Comparison of ENCODE assay signal across 14 cellular contexts in the genomic region with DNA sequence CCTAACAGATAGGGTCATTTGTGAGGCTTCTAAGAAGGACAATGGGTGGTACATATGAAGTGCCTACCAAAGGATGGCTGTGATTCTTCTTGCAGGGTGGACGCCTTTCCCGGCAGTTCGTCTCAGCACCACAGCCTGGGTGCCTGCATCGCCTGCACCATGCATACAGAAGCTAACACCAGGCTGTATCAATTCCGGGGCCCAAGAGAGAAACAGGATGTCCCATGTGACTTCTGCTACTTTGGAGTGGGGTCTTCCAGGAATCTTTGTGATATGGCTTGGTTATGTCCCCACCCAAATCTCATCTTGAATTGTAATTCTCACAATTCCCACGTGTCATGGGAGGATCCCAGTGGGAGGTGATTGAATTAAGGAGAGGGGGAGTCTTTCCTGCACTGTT.
DNase-seq lines count a peak whose midpoint lies in the region; ATAC-seq, FAIRE-seq and TF ChIP-seq lines count a peak whose summit lies in the region.
"Had no signal": no experiment of that assay in that cellular context is flagged by ENCODE, and none has a peak within 500 bp of the region (broad histone marks: within the 10 kb centered on the region; RNA-seq: fewer than 3 reads in every experiment).

No MANE protein-coding gene starts in this region.

- H2AFZ ChIP-seq in H9 (ENCODE audit: low read length): no peak overlapping the region

- H3K14ac ChIP-seq in H9 (ENCODE audit: insufficient read depth, low read length): no peak overlapping the region

- H3K27me3 Mint-ChIP-seq in H9 (ENCODE audit: low read depth) (peaks cover 71% of the 10 kb centered on the region), osteocyte (ENCODE audit: unreplicated experiment) (peaks cover 32% of the 10 kb centered on the region)
- H3K27me3 Mint-ChIP-seq in stimulated activated memory B cell treated with anti-CD40 and anti-IgM and Interleukin-4, amounts not matched to agents 10 μg/mL and 1 μg/mL and 100 μg/mL, for 72 hours: peaks cover 35% of the 10 kb centered on the region

- no peaks in the 10 kb centered on the region for H4K20me1 ChIP-seq in H9 (ENCODE audit: control insufficient read depth, insufficient read depth, insufficient read length)
- H4K20me1 ChIP-seq: BLaER1 had no signal

- no peaks in the 10 kb centered on the region for H3K79me2 ChIP-seq in H9 (ENCODE audit: insufficient read depth, low read length)

- H3K36me3 Mint-ChIP-seq in H9 (ENCODE audit: insufficient read depth in 1 of 3, low read depth in 3 of 3) (peaks cover 23 to 59% (median 27%) of the 10 kb centered on the region in 3 experiments), osteocyte (ENCODE audit: unreplicated experiment) (no peaks in the 10 kb centered on the region)
- no peaks in the 10 kb centered on the region for H3K36me3 Mint-ChIP-seq in stimulated activated memory B cell treated with anti-CD40 and anti-IgM and Interleukin-4, amounts not matched to agents 10 μg/mL and 1 μg/mL and 100 μg/mL, for 72 hours

- no peaks in the 10 kb centered on the region; the same call in 1 of the 2 replicates for H3K27me3 ChIP-seq in H9 (ENCODE audit: insufficient read depth, low read length)
- H3K27me3 ChIP-seq: BLaER1 had no signal

- H4K8ac ChIP-seq in H9 (replicated peaks; ENCODE audit: insufficient read length, low read depth, low read length): no peak overlapping the region

- H2BK5ac ChIP-seq in H9 (ENCODE audit: insufficient read length, low read length): no peak overlapping the region

- no peak overlapping the region for H3K27ac ChIP-seq in H9 (ENCODE audit: insufficient read length, low read depth, low read length)
- H3K27ac ChIP-seq: BLaER1 had no signal

- H3T11ph ChIP-seq in H9 (ENCODE audit: low read length): no peak overlapping the region

- peaks cover 59 to 60% of the 10 kb centered on the region in 2 experiments for H3K9me3 Mint-ChIP-seq in H9
- H3K9me3 Mint-ChIP-seq in osteocyte (ENCODE audit: unreplicated experiment): peaks cover 15% of the 10 kb centered on the region
- peaks cover 20% of the 10 kb centered on the region for H3K9me3 Mint-ChIP-seq in stimulated activated memory B cell treated with anti-CD40 and anti-IgM and Interleukin-4, amounts not matched to agents 10 μg/mL and 1 μg/mL and 100 μg/mL, for 72 hours

- TF ChIP-seq CTCF in H9 (conservative IDR thresholded peaks at IDR 0.05): no peak
- TF ChIP-seq CTCF in osteocyte (IDR thresholded peaks at IDR 0.05): no peak

- H2AK5ac ChIP-seq in H9 (ENCODE audit: insufficient read length, low read length): no peak overlapping the region

- peaks cover 30 to 33% of the 10 kb centered on the region in 2 experiments for H3K4me1 Mint-ChIP-seq in H9
- no peaks in the 10 kb centered on the region for H3K4me1 Mint-ChIP-seq in osteocyte (ENCODE audit: unreplicated experiment)
- H3K4me1 Mint-ChIP-seq in stimulated activated memory B cell treated with anti-CD40 and anti-IgM and Interleukin-4, amounts not matched to agents 10 μg/mL and 1 μg/mL and 100 μg/mL, for 72 hours: no peaks in the 10 kb centered on the region

- no peak overlapping the region for H2BK20ac ChIP-seq in H9 (ENCODE audit: low read depth, low read length, poor library complexity, severe bottlenecking)

- H3K4me2 ChIP-seq in H9 (ENCODE audit: insufficient read depth, insufficient read length, low read length): no peak overlapping the region
- H3K4me2 ChIP-seq: BLaER1 had no signal

- no peak overlapping the region for H3K27ac Mint-ChIP-seq in H9
- H3K27ac Mint-ChIP-seq in osteocyte (ENCODE audit: unreplicated experiment): no peak overlapping the region
- H3K27ac Mint-ChIP-seq in stimulated activated memory B cell treated with anti-CD40 and anti-IgM and Interleukin-4, amounts not matched to agents 10 μg/mL and 1 μg/mL and 100 μg/mL, for 72 hours: no peak overlapping the region
- H3K27ac Mint-ChIP-seq: CD8-positive, alpha-beta memory T cell had no signal

- peak; percentile 24 for DNase-seq in activated effector memory CD4-positive, alpha-beta T cell treated with anti-CD3 and anti-CD28 coated beads, Interleukin-2, amount 50 U/mL, for 16 hours
- no peak for DNase-seq in activated effector memory CD4-positive, alpha-beta T cell treated with Interleukin-2 at 50 U/mL for 16 hours
- DNase-seq in H9: peak; percentile 11
- DNase-seq in ecto neural progenitor cell (ENCODE audit: low spot score): peak; percentile 32
- peak; percentile 62 for DNase-seq in osteocyte (ENCODE audit: extremely low spot score, unreplicated experiment)
- DNase-seq in HTR-8/SVneo (ENCODE audit: insufficient read length, low spot score): no peak
- DNase-seq: 8988T; AML-193; Caco-2; CD8-positive, alpha-beta memory T cell had no signal

- no peak overlapping the region for H4K5ac ChIP-seq in H9 (ENCODE audit: insufficient read length, low read depth, low read length)

- H3K9me3 ChIP-seq in H9 (ENCODE audit: control insufficient read depth, low read depth, low read length): peaks cover 15% of the 10 kb centered on the region

- no peak overlapping the region for H2BK12ac ChIP-seq in H9 (ENCODE audit: insufficient read length, low read depth, low read length)

- H3K18ac ChIP-seq in H9 (ENCODE audit: insufficient read length, low read depth, low read length): no peak overlapping the region

- peaks cover 1% of the 10 kb centered on the region; the same call in 1 of the 2 replicates for H3K4me1 ChIP-seq in H9 (ENCODE audit: insufficient read depth, low read length)
- H3K4me1 ChIP-seq: BLaER1, Caco-2 had no signal

- no peak for FAIRE-seq in HTR-8/SVneo (lab: Jason Lieb, UNC)
- FAIRE-seq: GM18507 had no signal

- H2BK120ac ChIP-seq in H9 (ENCODE audit: low read depth, low read length, poor library complexity, severe bottlenecking): no peak overlapping the region

- ATAC-seq in stimulated activated memory B cell treated with anti-CD40 and anti-IgM and Interleukin-4, amounts not matched to agents 10 μg/mL and 1 μg/mL and 100 μg/mL, for 72 hours: no peak
- ATAC-seq: HCT116 had no signal

- no peak overlapping the region for H4K91ac ChIP-seq in H9 (ENCODE audit: insufficient read length, low read depth, low read length)

- H3K4me3 Mint-ChIP-seq in H9 (no peak overlapping the region), osteocyte (ENCODE audit: unreplicated experiment) (no peak overlapping the region)
- H3K4me3 Mint-ChIP-seq in stimulated activated memory B cell treated with anti-CD40 and anti-IgM and Interleukin-4, amounts not matched to agents 10 μg/mL and 1 μg/mL and 100 μg/mL, for 72 hours: no peak overlapping the region

- H3K23ac ChIP-seq in H9 (ENCODE audit: insufficient read length, low read depth, low read length): no peak overlapping the region

- no peaks in the 10 kb centered on the region for H3K79me1 ChIP-seq in H9 (ENCODE audit: insufficient read depth, low read depth, low read length, poor library complexity, severe bottlenecking)

- no peaks in the 10 kb centered on the region for H3K23me2 ChIP-seq in H9 (ENCODE audit: insufficient read length, low read depth, low read length, poor library complexity, severe bottlenecking)

- WGBS in H9 (ENCODE audit: extremely low coverage, insufficient read length, low lambda C conversion rate): no CpG with 5 or more reads among the region's 6 CpGs

- H3K56ac ChIP-seq in H9 (ENCODE audit: insufficient read length, low read depth, low read length): no peak overlapping the region

- H2BK15ac ChIP-seq in H9 (ENCODE audit: low read depth, low read length): no peak overlapping the region

- H3K4ac ChIP-seq in H9 (ENCODE audit: low read depth, low read length): no peak overlapping the region

- no peak overlapping the region for H3K9ac ChIP-seq in H9 (ENCODE audit: extremely low read depth, insufficient read length, low read length)
- H3K9ac ChIP-seq: BLaER1 had no signal

Comparison
In these comparisons a context has a peak if more than half of its experiments do, and no peak if none do; other contexts are left out.
1. DNase-seq: peak in activated effector memory CD4-positive, alpha-beta T cell treated with anti-CD3 and anti-CD28 coated beads, Interleukin-2, amount 50 U/mL, for 16 hours (single experiment), H9 (single experiment), ecto neural progenitor cell (single experiment) and osteocyte (single experiment); none in activated effector memory CD4-positive, alpha-beta T cell treated with Interleukin-2 at 50 U/mL for 16 hours (single experiment) and HTR-8/SVneo (single experiment).